ENCODE assay signal across 1 cellular context in genomic region chr11:110713469-110713776, GRCh38.
TF ChIP-seq lines count a peak whose summit lies in the region.

No MANE protein-coding gene starts in this region.

TF ChIP-seq in HepG2, 621 proteins besides CTCF, POLR2A, EP300 and RAD21 (continued from another document):
- TF ChIP-seq MTF1 (CRISPR knock-in tag; IDR thresholded peaks at IDR 0.05) (no peak), ZNF773 (CRISPR knock-in tag; IDR thresholded peaks at IDR 0.05; ENCODE audit: borderline replicate concordance) (no peak), ZBTB44 (CRISPR knock-in tag; IDR thresholded peaks at IDR 0.05) (no peak), ZNF749 (CRISPR knock-in tag; IDR thresholded peaks at IDR 0.05; ENCODE audit: borderline replicate concordance) (no peak), THAP11 (CRISPR knock-in tag; IDR thresholded peaks at IDR 0.05) (no peak)
- TF ChIP-seq, protein P1, sequence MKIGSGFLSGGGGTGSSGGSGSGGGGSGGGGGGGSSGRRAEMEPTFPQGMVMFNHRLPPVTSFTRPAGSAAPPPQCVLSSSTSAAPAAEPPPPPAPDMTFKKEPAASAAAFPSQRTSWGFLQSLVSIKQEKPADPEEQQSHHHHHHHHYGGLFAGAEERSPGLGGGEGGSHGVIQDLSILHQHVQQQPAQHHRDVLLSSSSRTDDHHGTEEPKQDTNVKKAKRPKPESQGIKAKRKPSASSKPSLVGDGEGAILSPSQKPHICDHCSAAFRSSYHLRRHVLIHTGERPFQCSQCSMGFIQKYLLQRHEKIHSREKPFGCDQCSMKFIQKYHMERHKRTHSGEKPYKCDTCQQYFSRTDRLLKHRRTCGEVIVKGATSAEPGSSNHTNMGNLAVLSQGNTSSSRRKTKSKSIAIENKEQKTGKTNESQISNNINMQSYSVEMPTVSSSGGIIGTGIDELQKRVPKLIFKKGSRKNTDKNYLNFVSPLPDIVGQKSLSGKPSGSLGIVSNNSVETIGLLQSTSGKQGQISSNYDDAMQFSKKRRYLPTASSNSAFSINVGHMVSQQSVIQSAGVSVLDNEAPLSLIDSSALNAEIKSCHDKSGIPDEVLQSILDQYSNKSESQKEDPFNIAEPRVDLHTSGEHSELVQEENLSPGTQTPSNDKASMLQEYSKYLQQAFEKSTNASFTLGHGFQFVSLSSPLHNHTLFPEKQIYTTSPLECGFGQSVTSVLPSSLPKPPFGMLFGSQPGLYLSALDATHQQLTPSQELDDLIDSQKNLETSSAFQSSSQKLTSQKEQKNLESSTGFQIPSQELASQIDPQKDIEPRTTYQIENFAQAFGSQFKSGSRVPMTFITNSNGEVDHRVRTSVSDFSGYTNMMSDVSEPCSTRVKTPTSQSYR (CRISPR knock-in tag; IDR thresholded peaks at IDR 0.05; ENCODE audit: borderline replicate concordance): no peak
